In genomic region chr4:175770555-175770954, GRCh38 we compare ENCODE assay signal across 14 cellular contexts. TPM values are rescaled to one million over a fixed set of nuclear protein-coding genes. Genes with fewer than 3 reads are reported as not detected.
DNase-seq lines count a peak whose midpoint lies in the region; ATAC-seq and TF ChIP-seq lines count a peak whose summit lies in the region.
"Had no signal": no experiment of that assay in that cellular context is flagged by ENCODE, and none has a peak within 500 bp of the region (broad histone marks: within the 10 kb centered on the region; RNA-seq: fewer than 3 reads in every experiment).

No MANE protein-coding gene starts in this region.

- H3K36me3 ChIP-seq in SJCRH30 (no peaks in the 10 kb centered on the region), right lobe of liver (no peaks in the 10 kb centered on the region), suprapubic skin (no peaks in the 10 kb centered on the region)

- CTCF ChIA-PET in Calu3 (lab: Charles Lee): no interaction called here

- H3K9me3 ChIP-seq in SJCRH30 (replicated peaks): no peaks in the 10 kb centered on the region
- H3K9me3 ChIP-seq in right lobe of liver: no peaks in the 10 kb centered on the region
- H3K9me3 ChIP-seq in suprapubic skin: no peaks in the 10 kb centered on the region

- TF ChIP-seq POLR2A in right lobe of liver (IDR thresholded peaks at IDR 0.05): no peak
- no peak for TF ChIP-seq POLR2A in suprapubic skin (IDR thresholded peaks at IDR 0.05)

- H3K27ac Mint-ChIP-seq in Calu3 (ENCODE audit: unreplicated experiment): peak overlapping the region; percentile 89

- 29% methylated on average over 5 of the region's 5 CpGs for WGBS in right lobe of liver (ENCODE audit: insufficient coverage, low coverage, low lambda C conversion rate, missing lambda C conversion rate)
- 81% methylated on average over 5 of the region's 5 CpGs for WGBS in suprapubic skin

- peak overlapping the region; percentile 45 for H3K4me3 ChIP-seq in Jurkat, Clone E6-1 (ENCODE audit: low read length)
- H3K4me3 ChIP-seq in SJCRH30: peak overlapping the region; percentile 47
- H3K4me3 ChIP-seq in right lobe of liver: peak overlapping the region in 2 of 3 donors; percentile 21 to 29
- no peak overlapping the region for H3K4me3 ChIP-seq in suprapubic skin
- H3K4me3 ChIP-seq: SK-N-MC had no signal

- H3K9me3 Mint-ChIP-seq in Calu3 (ENCODE audit: low read depth, unreplicated experiment): no peaks in the 10 kb centered on the region

- H3K27me3 ChIP-seq in SJCRH30: no peaks in the 10 kb centered on the region
- H3K27me3 ChIP-seq in right lobe of liver: no peaks in the 10 kb centered on the region
- no peaks in the 10 kb centered on the region for H3K27me3 ChIP-seq in suprapubic skin

- peaks cover 9% of the 10 kb centered on the region for H3K4me1 Mint-ChIP-seq in Calu3 (ENCODE audit: low read depth, unreplicated experiment)

- peak overlapping the region; percentile 83 for H3K4me3 Mint-ChIP-seq in Calu3 (ENCODE audit: low read depth, unreplicated experiment)

- H3K4me1 ChIP-seq in SJCRH30: no peaks in the 10 kb centered on the region
- no peaks in the 10 kb centered on the region for H3K4me1 ChIP-seq in right lobe of liver
- H3K4me1 ChIP-seq in suprapubic skin: no peaks in the 10 kb centered on the region

- no TSS peak for BruUV-seq in Calu3 (replicated peaks; lab: Mats Ljungman, UMichigan)

- H3K27ac ChIP-seq in SJCRH30: no peak overlapping the region
- no peak overlapping the region for H3K27ac ChIP-seq in right lobe of liver
- no peak overlapping the region for H3K27ac ChIP-seq in suprapubic skin
- H3K27ac ChIP-seq: SK-N-MC had no signal

- peak in 2 of 4 donors; percentile 29 to 78 for ATAC-seq in right lobe of liver
- no peak for ATAC-seq in GM21528 (IDR thresholded peaks at IDR 0.05; ENCODE audit: low FRiP score, unreplicated experiment)

- DNase-seq in Calu3 (no peak), SJCRH30 (no peak), right lobe of liver (no peak), NCI-H2196 treated with DMSO at 0.1 percent for 48 hours (lab: John Stamatoyannopoulos, UW; ENCODE audit: unreplicated experiment) (no peak), DMS 273 treated with DMSO at 0.1 percent for 48 hours (lab: John Stamatoyannopoulos, UW) (no peak), suprapubic skin (ENCODE audit: low spot score in 2 of 2) (no peak)
- DNase-seq in Jurkat, Clone E6-1 (ENCODE audit: low read depth, low spot score): no peak
- DNase-seq: activated CD4-positive, CD25-positive, alpha-beta regulatory T cell; amniotic stem cell; cortex of kidney; stimulated activated CD4-positive, alpha-beta T cell treated with anti-CD3 and anti-CD28 coated beads, Interleukin-12 subunit alpha, Interleukin-12 subunit beta, amount 100 ng/mL, for 4 hours had no signal

- no peaks in the 10 kb centered on the region for H3K27me3 Mint-ChIP-seq in Calu3 (ENCODE audit: unreplicated experiment)

- no peak for TF ChIP-seq EP300 in suprapubic skin (IDR thresholded peaks at IDR 0.05)

- TF ChIP-seq CTCF in Calu3 (IDR thresholded peaks at IDR 0.05; ENCODE audit: unreplicated experiment): no peak
- TF ChIP-seq CTCF in right lobe of liver (IDR thresholded peaks at IDR 0.05): no peak
- no peak for TF ChIP-seq CTCF in suprapubic skin (IDR thresholded peaks at IDR 0.05)

- H3K36me3 Mint-ChIP-seq in Calu3 (ENCODE audit: insufficient read depth, unreplicated experiment): peaks cover 8% of the 10 kb centered on the region

- intact Hi-C loops in Calu3 (cut with micrococcal nuclease; ENCODE audit: unreplicated experiment) (no loop called here), right lobe of liver (cut with DNase I) (no loop called here)

RNA-seq across cellular contexts. Expression of gene GPM6A, which starts 41.5 kb away (rescaled TPM):
- total RNA-seq in Calu3 (2022) (3.4 and 3.6 TPM in 2 replicates), right lobe of liver (10 to 100 TPM in 1 of 6 experiments, 1 to 10 TPM in 5; 4.4 to 10.1 (median 6.9) TPM), suprapubic skin (1 to 10 TPM in 2 of 4 donors, not detected in 2; 1.6 to 2.2 TPM)
- polyA plus RNA-seq in Jurkat, Clone E6-1 (2012; ENCODE audit: insufficient read depth, insufficient read length): 0.32 TPM
- not detected in 2 replicates for total RNA-seq in SJCRH30 (2014; rRNA removed; shearing (Covaris generic))
- polyA plus RNA-seq: fibroblast of lung had no signal
